ENCODE assay signal across 24 cellular contexts in the genomic region with DNA sequence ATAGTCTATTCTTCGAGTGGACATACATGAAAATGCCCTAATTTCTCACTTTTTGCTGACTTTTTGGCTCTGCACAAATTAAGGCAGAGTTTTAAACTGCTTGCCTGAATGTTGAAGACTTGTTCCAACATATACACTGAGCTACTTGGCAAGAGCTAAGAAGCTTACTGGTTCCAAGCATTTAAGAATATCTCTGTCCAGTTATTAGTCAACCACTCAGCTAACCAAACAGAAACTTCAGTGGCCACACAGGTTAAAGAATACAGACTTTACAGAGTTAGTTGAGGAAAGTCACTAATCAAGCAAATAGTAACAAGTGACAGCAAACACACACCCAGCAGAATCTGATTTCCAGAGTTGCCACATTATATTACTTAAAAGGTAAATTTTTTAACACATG.
"Had no signal": no experiment of that assay in that cellular context is flagged by ENCODE, and none has a peak within 500 bp of the region (broad histone marks: within the 10 kb centered on the region; RNA-seq: fewer than 3 reads in every experiment).

No MANE protein-coding gene starts in this region.

- H3K36me3 ChIP-seq: breast epithelium, esophagus muscularis mucosa, gastrocnemius medialis, left lung, ovary, prostate gland, right atrium auricular region, thoracic aorta, vagina, WERI-Rb-1 had no signal

- DNase-seq: activated CD4-positive, alpha-beta T cell treated with anti-CD3 and anti-CD28 coated beads for 1 hour; activated CD4-positive, alpha-beta T cell treated with anti-CD3 and anti-CD28 coated beads, Interleukin-2, amount 50 U/mL, for 4 hours; activated CD8-positive, alpha-beta memory T cell treated with anti-CD3 and anti-CD28 coated beads for 24 hours; activated CD8-positive, alpha-beta memory T cell treated with anti-CD3 and anti-CD28 coated beads, Interleukin-2, amount 50 U/mL, for 4 hours; activated naive CD4-positive, alpha-beta T cell; activated T-cell treated with anti-CD3 and anti-CD28 coated beads, Interleukin-2, amount 50 U/mL, for 24 hours; dorsolateral prefrontal cortex; effector memory CD8-positive, alpha-beta T cell; gastrocnemius medialis; hippocampal formation; kidney glomerular epithelial cell; left lung; natural killer cell; ovary; stimulated activated CD4-positive, alpha-beta T cell treated with anti-CD3 and anti-CD28 coated beads, Interleukin-4, amount 100 ng/mL, for 24 hours; stimulated activated naive CD4-positive, alpha-beta T cell treated with Interleukin-2 at 50 U/mL for 16 hours; WERI-Rb-1 had no signal

- H3K27me3 ChIP-seq: esophagus muscularis mucosa, gastrocnemius medialis, left lung, ovary, right atrium auricular region, vagina had no signal

- H3K4me3 ChIP-seq: breast epithelium, dorsolateral prefrontal cortex, esophagus muscularis mucosa, gastrocnemius medialis, left lung, ovary, prostate gland, right atrium auricular region, thoracic aorta, vagina had no signal

- H3K4me1 ChIP-seq: breast epithelium, esophagus muscularis mucosa, gastrocnemius medialis, left lung, prostate gland, right atrium auricular region, vagina had no signal

- H3K9me3 ChIP-seq: breast epithelium, esophagus muscularis mucosa, gastrocnemius medialis, left lung, ovary, prostate gland, right atrium auricular region, thoracic aorta, vagina had no signal

- H3K27ac ChIP-seq: breast epithelium, dorsolateral prefrontal cortex, esophagus muscularis mucosa, gastrocnemius medialis, left lung, ovary, prostate gland, right atrium auricular region, thoracic aorta, vagina, WERI-Rb-1 had no signal

- ATAC-seq: activated T-helper 17 cell treated with anti-CD3 and anti-CD28 coated beads, Interleukin-2, amount 50 U/mL, for 72 hours; effector memory CD8-positive, alpha-beta T cell; gastrocnemius medialis; left lung; natural killer cell had no signal
